Comparison of ENCODE assay signal across 17 cellular contexts in genomic region chr4:140358281-140358680, GRCh38.
"Had no signal": no experiment of that assay in that cellular context is flagged by ENCODE, and none has a peak within 500 bp of the region (broad histone marks: within the 10 kb centered on the region; RNA-seq: fewer than 3 reads in every experiment).

No MANE protein-coding gene starts in this region.

- DNase-seq: dorsolateral prefrontal cortex; effector CD8-positive, alpha-beta T cell; esophagus squamous epithelium; foreskin keratinocyte; hippocampal formation; left colon; left ventricle myocardium superior; naive thymus-derived CD4-positive, alpha-beta T cell; nephron progenitor cell; ovary; right cardiac atrium; stimulated activated CD4-positive, alpha-beta T cell treated with anti-CD3 and anti-CD28 coated beads, Interleukin-2, amount 100 ng/mL, for 48 hours; stimulated activated naive CD4-positive, alpha-beta T cell treated with Interleukin-2 at 50 U/mL for 16 hours; trophoblast cell had no signal

- H3K9me3 ChIP-seq: esophagus squamous epithelium, ovary had no signal

- H3K36me3 ChIP-seq: esophagus squamous epithelium, ovary had no signal

- H3K27ac Mint-ChIP-seq: naive thymus-derived CD4-positive, alpha-beta T cell; nephron progenitor cell had no signal

- H3K27ac ChIP-seq: coronary artery, dorsolateral prefrontal cortex, epithelial cell of prostate, esophagus squamous epithelium, foreskin keratinocyte, ovary had no signal

- H3K4me3 Mint-ChIP-seq: naive thymus-derived CD4-positive, alpha-beta T cell; nephron progenitor cell had no signal

- H3K9me3 Mint-ChIP-seq: naive thymus-derived CD4-positive, alpha-beta T cell; nephron progenitor cell had no signal

- H3K36me3 Mint-ChIP-seq: naive thymus-derived CD4-positive, alpha-beta T cell had no signal

- H3K4me1 ChIP-seq: esophagus squamous epithelium, foreskin keratinocyte had no signal

- H3K4me3 ChIP-seq: coronary artery, dorsolateral prefrontal cortex, esophagus squamous epithelium, lung, ovary had no signal

- H3K27me3 ChIP-seq: dorsolateral prefrontal cortex, ovary had no signal
